Comparison of ENCODE assay signal across 16 cellular contexts in genomic region chr21:25809013-25809412, GRCh38.
DNase-seq lines count a peak whose midpoint lies in the region; ATAC-seq lines count a peak whose summit lies in the region.
"Had no signal": no experiment of that assay in that cellular context is flagged by ENCODE, and none has a peak within 500 bp of the region (broad histone marks: within the 10 kb centered on the region; RNA-seq: fewer than 3 reads in every experiment).

No MANE protein-coding gene starts in this region.

- no peak overlapping the region for H2BK12ac ChIP-seq in mesenchymal stem cell (ENCODE audit: low read length in 2 of 2)

- H3K4me2 ChIP-seq in mesenchymal stem cell (ENCODE audit: low read length, poor library complexity, severe bottlenecking): no peak overlapping the region
- H3K4me2 ChIP-seq: KMS-11 had no signal

- H3K27me3 ChIP-seq in mesenchymal stem cell (ENCODE audit: control insufficient read depth in 1 of 2, insufficient read depth in 1 of 2, low read length in 2 of 2): no peaks in the 10 kb centered on the region
- H3K27me3 ChIP-seq: neutrophil had no signal

- no peak overlapping the region for H2BK120ac ChIP-seq in mesenchymal stem cell (ENCODE audit: low read depth, low read length)

- no peak for ATAC-seq in HG02623 (IDR thresholded peaks at IDR 0.05; ENCODE audit: unreplicated experiment)
- no peak for ATAC-seq in HG02870 (IDR thresholded peaks at IDR 0.05; ENCODE audit: unreplicated experiment)
- ATAC-seq: effector memory CD8-positive, alpha-beta T cell had no signal

- peak overlapping the region; percentile 46 for H3K9ac ChIP-seq in mesenchymal stem cell (ENCODE audit: low read length)
- H3K9ac ChIP-seq: KMS-11 had no signal

- H2AK5ac ChIP-seq in mesenchymal stem cell (ENCODE audit: low read length, severe bottlenecking): no peak overlapping the region

- no peaks in the 10 kb centered on the region for H3K79me1 ChIP-seq in mesenchymal stem cell (replicated peaks; ENCODE audit: low read length, poor library complexity, severe bottlenecking)

- H3K14ac ChIP-seq in mesenchymal stem cell (ENCODE audit: low read length in 2 of 2): no peak overlapping the region

- DNase-seq in EH (ENCODE audit: low read depth) (peak; percentile 42), HCEC 1CT (peak; percentile 42), amniotic stem cell (lab: John Stamatoyannopoulos, UW) (peak; percentile 5), mesenchymal stem cell (no peak), DMS 273 (lab: John Stamatoyannopoulos, UW; ENCODE audit: unreplicated experiment) (no peak)
- DNase-seq: activated CD4-positive, alpha-beta T cell treated with anti-CD3 and anti-CD28 coated beads, Interleukin-2, amount 50 U/mL, for 4 hours; Calu3; effector memory CD8-positive, alpha-beta T cell; GF-D8; left cardiac atrium; NCI-H1105 treated with DMSO at 0.1 percent for 48 hours; NCI-H69 had no signal

- H3K4me3 ChIP-seq in mesenchymal stem cell (ENCODE audit: insufficient read depth in 1 of 2, low read depth in 1 of 2, low read length in 2 of 2): no peak overlapping the region

- H2BK5ac ChIP-seq in mesenchymal stem cell (ENCODE audit: low read depth, low read length, poor library complexity, severe bottlenecking): no peak overlapping the region

- no peak overlapping the region for H3K23ac ChIP-seq in mesenchymal stem cell (ENCODE audit: low read length in 2 of 2)

- H3K9me3 ChIP-seq in mesenchymal stem cell (ENCODE audit: control insufficient read depth, low read length): no peaks in the 10 kb centered on the region
- H3K9me3 ChIP-seq: neutrophil had no signal

- no peak overlapping the region for H2AFZ ChIP-seq in mesenchymal stem cell (ENCODE audit: low read depth, low read length)

- H3K27ac ChIP-seq in mesenchymal stem cell (ENCODE audit: low read length, poor library complexity, severe bottlenecking): no peak overlapping the region
- H3K27ac ChIP-seq: KMS-11, neutrophil had no signal

- no peak overlapping the region for H4K8ac ChIP-seq in mesenchymal stem cell (ENCODE audit: low read length)

- H3K18ac ChIP-seq in mesenchymal stem cell (ENCODE audit: low read depth in 1 of 2, low read length in 2 of 2): no peak overlapping the region

- H3K4me1 ChIP-seq in mesenchymal stem cell (ENCODE audit: control insufficient read depth, insufficient read depth, low read depth, low read length): no peaks in the 10 kb centered on the region

- H4K91ac ChIP-seq in mesenchymal stem cell (ENCODE audit: low read length): no peak overlapping the region

- H3K36me3 ChIP-seq in mesenchymal stem cell (ENCODE audit: control insufficient read depth in 1 of 2, insufficient read depth in 2 of 2, low read depth in 1 of 2, low read length in 2 of 2): no peaks in the 10 kb centered on the region
- H3K36me3 ChIP-seq: neutrophil had no signal

- H3K4ac ChIP-seq in mesenchymal stem cell (ENCODE audit: low read depth in 1 of 2, low read length in 2 of 2): no peak overlapping the region

- H2BK15ac ChIP-seq in mesenchymal stem cell (ENCODE audit: low read depth, poor library complexity, severe bottlenecking): no peak overlapping the region

Comparison
In these comparisons a context has a peak if more than half of its experiments do, and no peak if none do; other contexts are left out.
1. DNase-seq: peak in EH (single experiment), HCEC 1CT (single experiment) and amniotic stem cell (single experiment); none in mesenchymal stem cell (single experiment) and DMS 273 (single experiment).